Comparison of ENCODE assay signal across 17 cellular contexts in genomic region chr6:116436586-116436985, GRCh38.
"Had no signal": no experiment of that assay in that cellular context is flagged by ENCODE, and none has a peak within 500 bp of the region (broad histone marks: within the 10 kb centered on the region; RNA-seq: fewer than 3 reads in every experiment).

No MANE protein-coding gene starts in this region.

- H3K36me3 ChIP-seq: right lobe of liver, thyroid gland had no signal

- H3K9me3 ChIP-seq: mucosa of descending colon, psoas muscle, right lobe of liver, suprapubic skin, thyroid gland, upper lobe of left lung, uterus had no signal

- FAIRE-seq: colon had no signal

- H3K4me3 ChIP-seq: mucosa of descending colon, psoas muscle, right lobe of liver, suprapubic skin, thyroid gland, upper lobe of left lung, uterus had no signal

- H3K27ac ChIP-seq: foreskin keratinocyte, psoas muscle, right lobe of liver, suprapubic skin, thyroid gland, upper lobe of left lung, uterus had no signal

- H3K4me1 ChIP-seq: psoas muscle, suprapubic skin, upper lobe of left lung, uterus had no signal

- H3K27me3 ChIP-seq: foreskin keratinocyte, right lobe of liver, suprapubic skin, thyroid gland, upper lobe of left lung, uterus had no signal

- DNase-seq: dermis blood vessel endothelial cell; erythroblast; foreskin keratinocyte; mucosa of descending colon; naive thymus-derived CD8-positive, alpha-beta T cell; psoas muscle; retina; right lobe of liver; stimulated activated CD4-positive, alpha-beta T cell treated with anti-CD3 and anti-CD28 coated beads, Interleukin-4, amount 100 ng/mL, for 1 hour; stimulated activated CD8-positive, alpha-beta memory T cell treated with anti-CD3 and anti-CD28 coated beads, Interleukin-4, amount 100 ng/mL, for 48 hours; stimulated activated naive CD8-positive, alpha-beta T cell treated with anti-CD3 and anti-CD28 coated beads, Interleukin-15, Interleukin-2, amounts not matched to agents 100 U/mL and 50 U/mL, for 24 hours; thyroid gland; upper lobe of left lung; uterus had no signal

- ATAC-seq: foreskin keratinocyte; mucosa of descending colon; naive thymus-derived CD8-positive, alpha-beta T cell; psoas muscle; right lobe of liver; stimulated activated effector memory CD8-positive, alpha-beta T cell treated with anti-CD3 and anti-CD28 coated beads, Interleukin-12 subunit alpha, Interleukin-12 subunit beta, amount 100 ng/mL, for 72 hours; stimulated activated naive CD8-positive, alpha-beta T cell treated with anti-CD3 and anti-CD28 coated beads, Interleukin-15, Interleukin-2, amounts not matched to agents 100 U/mL and 50 U/mL, for 24 hours had no signal
